9 cellular contexts compared by ENCODE assay signal in the genomic region with DNA sequence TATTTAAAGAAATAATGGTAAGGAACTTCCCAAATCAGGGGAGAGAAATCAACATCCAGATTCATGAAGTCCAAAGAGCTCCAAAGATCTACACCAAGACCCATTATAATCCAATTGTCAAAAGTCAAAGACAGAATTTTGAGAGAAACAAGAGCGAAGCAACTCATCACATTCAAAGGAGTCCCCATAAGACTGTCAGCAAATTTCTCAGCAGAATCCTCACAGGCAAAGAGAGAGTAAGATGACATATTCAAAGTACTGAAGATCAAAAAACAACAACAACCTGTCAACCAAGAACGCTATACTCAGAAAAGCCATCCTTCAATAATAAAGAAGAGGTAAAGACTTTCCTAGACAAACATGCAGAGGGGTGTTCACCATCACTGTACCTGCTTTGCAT.
"Had no signal": no experiment of that assay in that cellular context is flagged by ENCODE, and none has a peak within 500 bp of the region (broad histone marks: within the 10 kb centered on the region; RNA-seq: fewer than 3 reads in every experiment).

No MANE protein-coding gene starts in this region.

- H3K27ac ChIP-seq: GM23248 had no signal

- DNase-seq: GM23248, GOT3, H7, H9, HCEC 1CT, HFFc6 had no signal

- H3K4me3 Mint-ChIP-seq: GM23338, H9, HFFc6 had no signal

- H3K4me3 ChIP-seq: GM23248, GM23338, HAP-1 had no signal

- ATAC-seq: GM23338, HCT116 had no signal

- H3K27ac Mint-ChIP-seq: GM23338, H9, HFFc6 had no signal

- H3K36me3 ChIP-seq: HAP-1 had no signal
